In the genomic region with DNA sequence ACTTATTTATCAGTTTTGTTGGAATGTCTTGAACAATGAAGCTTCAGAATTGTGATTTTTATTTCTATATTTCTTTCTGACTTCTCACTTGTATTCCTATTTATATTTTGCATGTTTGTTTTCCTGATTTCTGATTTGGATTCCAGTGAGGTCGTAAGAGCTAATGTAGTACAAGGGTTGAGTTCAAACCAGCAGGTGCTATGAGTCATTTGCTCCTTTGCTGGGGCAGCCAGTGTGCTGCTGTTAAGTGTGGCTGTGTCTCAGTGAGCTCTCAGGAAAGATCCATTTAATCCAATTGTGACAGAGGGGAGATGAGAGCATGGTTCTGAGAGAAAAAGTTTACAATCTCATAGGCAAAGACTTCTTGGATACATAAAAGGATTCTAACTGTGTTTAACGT, we compare ENCODE assay signal across 9 cellular contexts. TPM values are rescaled to one million over a fixed set of nuclear protein-coding genes. Genes with fewer than 3 reads are reported as not detected.
DNase-seq lines count a peak whose midpoint lies in the region; ATAC-seq, FAIRE-seq and TF ChIP-seq lines count a peak whose summit lies in the region.
"Had no signal": no experiment of that assay in that cellular context is flagged by ENCODE, and none has a peak within 500 bp of the region (broad histone marks: within the 10 kb centered on the region; RNA-seq: fewer than 3 reads in every experiment).

No MANE protein-coding gene starts in this region.

- no peak overlapping the region for H3K4me2 ChIP-seq in K562 (ENCODE audit: insufficient read depth, low read length)

- H3K27ac ChIP-seq in K562 (ENCODE audit: extremely low read depth, low read depth, low read length), result no peak overlapping the region

- POLR2A ChIA-PET in K562 (lab: Yijun Ruan, JAX), result no interaction called here

- CTCF ChIA-PET in K562 (lab: Yijun Ruan, JAX; ENCODE audit: low intra/inter-chr PET ratio), result no interaction called here

- no peak; the same call in 2 of the 3 replicates for ATAC-seq in K562
- no peak for ATAC-seq in HG03139 (IDR thresholded peaks at IDR 0.05; ENCODE audit: unreplicated experiment)
- ATAC-seq in stimulated activated memory B cell treated with anti-CD40 and anti-IgM and Interleukin-4, amounts not matched to agents 10 μg/mL and 1 μg/mL and 100 μg/mL, for 72 hours, result no peak

- H3K79me2 ChIP-seq in K562 (ENCODE audit: control insufficient read depth, insufficient read depth, low read length), result no peaks in the 10 kb centered on the region; the same call in 2 of the 3 replicates

- peak; percentile 29 for DNase-seq in AG08396 (ENCODE audit: low spot score)
- DNase-seq in HuH-7.5 (ENCODE audit: low spot score), result peak; percentile 12
- peak in 1 of 4 experiments; percentile 23 for DNase-seq in K562 (ENCODE audit: extremely low read depth in 1 of 4, low spot score in 3 of 4)
- DNase-seq in kidney epithelial cell (ENCODE audit: low read depth), result peak; percentile 39
- DNase-seq in NCI-H1105 treated with DMSO at 0.1 percent for 48 hours (lab: John Stamatoyannopoulos, UW), result no peak
- no peak for DNase-seq in cerebellar nuclear complex (lab: John Stamatoyannopoulos, UW)
- DNase-seq: NCI-H526 had no signal

- H3K27ac Mint-ChIP-seq in stimulated activated memory B cell treated with anti-CD40 and anti-IgM and Interleukin-4, amounts not matched to agents 10 μg/mL and 1 μg/mL and 100 μg/mL, for 72 hours, result no peak overlapping the region

- H3K9me1 ChIP-seq in K562 (ENCODE audit: control insufficient read depth, insufficient read depth, low read length), result no peaks in the 10 kb centered on the region

- peaks cover 5 to 6% of the 10 kb centered on the region in 2 experiments; a peak in 3 of 5 replicates for H3K4me1 ChIP-seq in K562 (replicated peaks in 1 of 2; ENCODE audit: control insufficient read depth in 2 of 2, insufficient read depth in 2 of 2, low read length in 2 of 2)

- WGBS in K562 (ENCODE audit: insufficient coverage, low coverage, missing lambda C conversion rate), result 57% methylated on average over 2 of the region's 2 CpGs

- H3K27me3 ChIP-seq in K562 (ENCODE audit: control insufficient read depth in 2 of 2, insufficient read depth in 2 of 2, low read length in 2 of 2), result no peaks in the 10 kb centered on the region
- H3K27me3 ChIP-seq in kidney epithelial cell (ENCODE audit: control insufficient read depth, insufficient read depth, low read length), result no peaks in the 10 kb centered on the region

- TF ChIP-seq POLR2A in K562 (conservative IDR thresholded peaks at IDR 0.05), result no peak

- TF ChIP-seq EP300 in K562 (IDR thresholded peaks at IDR 0.05; ENCODE audit: low read length), result no peak

- no peaks in the 10 kb centered on the region for H3K27me3 Mint-ChIP-seq in stimulated activated memory B cell treated with anti-CD40 and anti-IgM and Interleukin-4, amounts not matched to agents 10 μg/mL and 1 μg/mL and 100 μg/mL, for 72 hours

- H3K36me3 Mint-ChIP-seq in stimulated activated memory B cell treated with anti-CD40 and anti-IgM and Interleukin-4, amounts not matched to agents 10 μg/mL and 1 μg/mL and 100 μg/mL, for 72 hours, result peaks cover 5% of the 10 kb centered on the region

- no peak overlapping the region for H3K9ac ChIP-seq in K562 (ENCODE audit: insufficient read depth in 1 of 2, low read depth in 2 of 2, low read length in 2 of 2)

- H3K36me3 ChIP-seq in K562 (ENCODE audit: control insufficient read depth, insufficient read depth, low read length) (no peaks in the 10 kb centered on the region), kidney epithelial cell (ENCODE audit: control insufficient read depth, insufficient read depth, low read length) (no peaks in the 10 kb centered on the region)

- no peak overlapping the region for H3K4me3 ChIP-seq in K562
- no peak overlapping the region for H3K4me3 ChIP-seq in kidney epithelial cell (ENCODE audit: low read depth, low read length)

- no peaks in the 10 kb centered on the region for H4K20me1 ChIP-seq in K562 (replicated peaks; ENCODE audit: control insufficient read depth, insufficient read depth, low read length)

- intact Hi-C loops in K562 (cut with micrococcal nuclease), result no loop called here

- no peaks in the 10 kb centered on the region for H3K9me3 Mint-ChIP-seq in stimulated activated memory B cell treated with anti-CD40 and anti-IgM and Interleukin-4, amounts not matched to agents 10 μg/mL and 1 μg/mL and 100 μg/mL, for 72 hours

- FAIRE-seq in K562 (lab: Jason Lieb, UNC), result no peak

- BruUV-seq in K562 (replicated peaks; lab: Mats Ljungman, UMichigan), result no TSS peak

- in situ Hi-C loops in K562 (cut with MboI), result no loop called here

- no peaks in the 10 kb centered on the region for H3K9me3 ChIP-seq in K562 (replicated peaks; ENCODE audit: control insufficient read depth, insufficient read depth, low read depth, low read length)

- no peak overlapping the region for H2AFZ ChIP-seq in K562 (ENCODE audit: low read depth, low read length)

- H3K4me3 Mint-ChIP-seq in stimulated activated memory B cell treated with anti-CD40 and anti-IgM and Interleukin-4, amounts not matched to agents 10 μg/mL and 1 μg/mL and 100 μg/mL, for 72 hours, result no peak overlapping the region

- TF ChIP-seq RAD21 in K562 (CRISPR knock-in tag; conservative IDR thresholded peaks at IDR 0.05 in 1 of 2, IDR thresholded peaks at IDR 0.05 in 1 of 2), result no peak

- H3K4me1 Mint-ChIP-seq in stimulated activated memory B cell treated with anti-CD40 and anti-IgM and Interleukin-4, amounts not matched to agents 10 μg/mL and 1 μg/mL and 100 μg/mL, for 72 hours, result peaks cover 41% of the 10 kb centered on the region

- TF ChIP-seq CTCF in K562 (IDR thresholded peaks at IDR 0.05 in 2 of 3, conservative IDR thresholded peaks at IDR 0.05 in 1 of 3; ENCODE audit: insufficient read depth in 2 of 3, low read depth in 1 of 3, low read length in 3 of 3) (no peak), kidney epithelial cell (IDR thresholded peaks at IDR 0.05; ENCODE audit: insufficient read depth, low read length, poor library complexity, severe bottlenecking) (no peak)

TF ChIP-seq in K562, 482 proteins besides CTCF, POLR2A, EP300 and RAD21:
- TF ChIP-seq KLF16 (IDR thresholded peaks at IDR 0.05) (no peak), MCM3 (IDR thresholded peaks at IDR 0.05) (no peak), ZBTB7A (IDR thresholded peaks at IDR 0.05; ENCODE audit: borderline replicate concordance, control insufficient read depth, low read depth, low read length) (no peak), CBX8 (IDR thresholded peaks at IDR 0.05; ENCODE audit: borderline replicate concordance, extremely low read depth, low read depth, low read length, poor library complexity, severe bottlenecking) (no peak), LARP7 (IDR thresholded peaks at IDR 0.05) (no peak), ZNF79 (CRISPR knock-in tag; IDR thresholded peaks at IDR 0.05; ENCODE audit: low read depth) (no peak), FOSL1 (tag; conservative IDR thresholded peaks at IDR 0.05) (peak; percentile 52; the same call in 1 of the 2 replicates), RBM34 (IDR thresholded peaks at IDR 0.05; ENCODE audit: borderline replicate concordance, insufficient read depth, low read length) (no peak), KLF10 (CRISPR knock-in tag; IDR thresholded peaks at IDR 0.05) (no peak), ZNF589 (CRISPR knock-in tag; IDR thresholded peaks at IDR 0.05; ENCODE audit: low read depth) (no peak), JUND (IDR thresholded peaks at IDR 0.05; ENCODE audit: borderline replicate concordance, low read depth, low read length) (peak; percentile 51; the same call in 1 of the 2 replicates), JUND (tag; IDR thresholded peaks at IDR 0.05; ENCODE audit: borderline replicate concordance, low read depth, low read length) (no peak), POLR2G (IDR thresholded peaks at IDR 0.05; ENCODE audit: low read depth, low read length) (no peak), PRPF4 (IDR thresholded peaks at IDR 0.05; ENCODE audit: insufficient read depth, low read depth, low read length, poor library complexity, severe bottlenecking) (no peak), SMARCA4 (IDR thresholded peaks at IDR 0.05) (no peak), PTBP1 (IDR thresholded peaks at IDR 0.05; ENCODE audit: low read depth, low read length) (no peak)
- TF ChIP-seq, protein P1, sequence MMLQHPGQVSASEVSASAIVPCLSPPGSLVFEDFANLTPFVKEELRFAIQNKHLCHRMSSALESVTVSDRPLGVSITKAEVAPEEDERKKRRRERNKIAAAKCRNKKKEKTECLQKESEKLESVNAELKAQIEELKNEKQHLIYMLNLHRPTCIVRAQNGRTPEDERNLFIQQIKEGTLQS (IDR thresholded peaks at IDR 0.05), result peak; percentile 34; the same call in 1 of the 2 replicates
- TF ChIP-seq, protein P1 (CRISPR knock-in tag; conservative IDR thresholded peaks at IDR 0.05), result no peak

RNA-seq across cellular contexts. Expression of a gene that starts 48.6 kb away (rescaled TPM):
- 30.9 and 44.2 TPM in 2 replicates for total RNA-seq in K562 (2011; cell fraction: chromatin; rRNA removed; ENCODE audit: low replicate concordance)
- 20.8 and 26.5 TPM in 2 replicates for total RNA-seq in K562 (2011; cell fraction: nucleolus; rRNA removed)
- 30.3 and 33.3 TPM in 2 replicates for total RNA-seq in K562 (2011; cell fraction: nucleoplasm; rRNA removed)
- 19.1 and 20.9 TPM in 2 replicates for total RNA-seq in K562 (2014; rRNA removed)
- total RNA-seq in K562 (2014; rRNA removed; fragmentation: Illumina TruSeq; extraction: Trizol), result 20.3 and 21.2 TPM in 2 replicates
- 26.1 and 27.7 TPM in 2 replicates for total RNA-seq in K562 (2015; rRNA removed; fragmentation: Illumina TruSeq; extraction: Trizol)
- 21.3 and 23.7 TPM in 2 replicates for total RNA-seq in K562 (2021)
- polyA plus RNA-seq in K562 (2011; rRNA removed), result 85.6 and 88.8 TPM in 2 replicates
- polyA plus RNA-seq in K562 (2011; cell fraction: cytosol; rRNA removed), result 25.8 and 40.7 TPM in 2 replicates
- polyA plus RNA-seq in K562 (2011; cell fraction: nucleus; rRNA removed), result 68.2 and 86.9 TPM in 2 replicates
- polyA plus RNA-seq in K562 (2012), result 19.0 and 22.2 TPM in 2 replicates
- polyA plus RNA-seq in K562 (2014; fragmentation: Illumina TruSeq; extraction: Trizol), result 23.6 and 34.9 TPM in 2 replicates
- 10 to 100 TPM in 1 of 2 experiments, 1 to 10 TPM in 1; 8.2 to 11.1 TPM for polyA plus RNA-seq in K562 (2014; fragmentation: Nextera tagmentation; extraction: Ambion mirVana)
- polyA plus RNA-seq in K562 (2014; rRNA removed), result 25.6 and 26.3 TPM in 2 replicates
- 82.1 and 86.2 TPM in 2 replicates for polyA minus RNA-seq in K562 (2011; rRNA and poly(A)+ RNA removed)
- polyA minus RNA-seq in K562 (2011; cell fraction: cytosol; rRNA and poly(A)+ RNA removed), result 20.3 and 28.7 TPM in 2 replicates
- polyA minus RNA-seq in K562 (2011; cell fraction: nucleus; rRNA and poly(A)+ RNA removed), result 23.0 and 28.2 TPM in 2 replicates
- total RNA-seq in kidney epithelial cell, result 15.4 and 16.8 TPM in 2 replicates

Comparison
In these comparisons a context has a peak if more than half of its experiments do, and no peak if none do; other contexts are left out.
1. DNase-seq: peak in AG08396 (single experiment), HuH-7.5 (single experiment) and kidney epithelial cell (single experiment); none in NCI-H1105 treated with DMSO at 0.1 percent for 48 hours (single experiment) and cerebellar nuclear complex (0 of 2).